ENCODE assay signal across 24 cellular contexts in genomic region chr4:149638073-149638472, GRCh38.
DNase-seq lines count a peak whose midpoint lies in the region; ATAC-seq, FAIRE-seq and TF ChIP-seq lines count a peak whose summit lies in the region.
"Had no signal": no experiment of that assay in that cellular context is flagged by ENCODE, and none has a peak within 500 bp of the region (broad histone marks: within the 10 kb centered on the region; RNA-seq: fewer than 3 reads in every experiment).

No MANE protein-coding gene starts in this region.

- H2AFZ ChIP-seq in mammary epithelial cell (ENCODE audit: low read depth, low read length) = no peak overlapping the region

- no peaks in the 10 kb centered on the region for H3K79me2 ChIP-seq in mammary epithelial cell (ENCODE audit: insufficient read depth, low read length)

- intact Hi-C loops in mammary epithelial cell (cut with micrococcal nuclease) = no loop called here

- no peak overlapping the region for H3K27ac Mint-ChIP-seq in activated CD4-positive, alpha-beta memory T cell treated with anti-CD3 and anti-CD28 coated beads, Interleukin-2, amount 10 ng/mL, durations not matched to agents 7 days and 5 days
- no peak overlapping the region for H3K27ac Mint-ChIP-seq in activated T-cell treated with anti-CD3 and anti-CD28 coated beads, Interleukin-2, amount 50 U/mL, for 24 hours
- H3K27ac Mint-ChIP-seq: activated CD4-positive, alpha-beta T cell treated with anti-CD3 and anti-CD28 coated beads, Interleukin-2, amount 10 ng/mL, durations not matched to agents 24 days and 14 days; dendritic cell treated with granulocyte-macrophage colony-stimulating factor and Interleukin-4, amounts not matched to agents 40 ng/mL and 50 ng/mL, for 4 days; natural killer cell treated with Interleukin-12 subunit alpha and Interleukin-12 subunit beta and Interleukin-15 and Interleukin-18, amount 100 ng/mL, for 72 hours; stimulated activated naive CD8-positive, alpha-beta T cell treated with anti-CD3 and anti-CD28 coated beads, Interleukin-15, Interleukin-2, amounts not matched to agents 100 ng/mL and 50 ng/mL, for 24 hours had no signal

- no peaks in the 10 kb centered on the region for H3K4me1 Mint-ChIP-seq in activated CD4-positive, alpha-beta memory T cell treated with anti-CD3 and anti-CD28 coated beads, Interleukin-2, amount 10 ng/mL, durations not matched to agents 7 days and 5 days
- no peaks in the 10 kb centered on the region for H3K4me1 Mint-ChIP-seq in activated T-cell treated with anti-CD3 and anti-CD28 coated beads, Interleukin-2, amount 50 U/mL, for 24 hours (ENCODE audit: low read depth)
- H3K4me1 Mint-ChIP-seq: activated CD4-positive, alpha-beta T cell treated with anti-CD3 and anti-CD28 coated beads, Interleukin-2, amount 10 ng/mL, durations not matched to agents 24 days and 14 days had no signal

- WGBS in mammary epithelial cell (ENCODE audit: low coverage, missing lambda C conversion rate) = 63% methylated on average over 1 of the region's 1 CpG

- H4K20me1 ChIP-seq in mammary epithelial cell (ENCODE audit: insufficient read depth, low read length) = no peaks in the 10 kb centered on the region

- CTCF ChIA-PET in mammary epithelial cell (lab: Charles Lee; ENCODE audit: low non-redundant PET) = no interaction called here
- CTCF ChIA-PET in activated CD4-positive, alpha-beta memory T cell treated with anti-CD3 and anti-CD28 coated beads, Interleukin-2, amount 10 ng/mL, durations not matched to agents 7 days and 5 days (lab: Charles Lee) = no interaction called here

- H3K27ac ChIP-seq in mammary epithelial cell (ENCODE audit: insufficient read depth, low read depth, low read length) = no peak overlapping the region
- H3K27ac ChIP-seq: cardiac muscle cell had no signal

- ATAC-seq in GM19023 (IDR thresholded peaks at IDR 0.05; ENCODE audit: unreplicated experiment) = no peak
- ATAC-seq: left colon; natural killer cell treated with Interleukin-12 subunit alpha and Interleukin-12 subunit beta and Interleukin-15 and Interleukin-18, amount 100 ng/mL, for 72 hours had no signal

- dilution Hi-C loops in mammary epithelial cell (cut with HindIII; ENCODE audit: low sequenced_read_pairs) = no loop called here

- no peaks in the 10 kb centered on the region for H3K36me3 ChIP-seq in mammary epithelial cell (ENCODE audit: insufficient read depth, low read length)
- H3K36me3 ChIP-seq: cardiac muscle cell had no signal

- no peak overlapping the region for H3K4me2 ChIP-seq in mammary epithelial cell (ENCODE audit: insufficient read depth, low read depth, low read length)

- TF ChIP-seq CTCF in mammary epithelial cell (conservative IDR thresholded peaks at IDR 0.05 in 1 of 2, IDR thresholded peaks at IDR 0.05 in 1 of 2; ENCODE audit: extremely low read depth in 1 of 2, insufficient read depth in 1 of 2, low read depth in 1 of 2, low read length in 2 of 2) = no peak

- no peaks in the 10 kb centered on the region for H3K27me3 ChIP-seq in mammary epithelial cell (ENCODE audit: insufficient read depth, low read length)
- H3K27me3 ChIP-seq: cardiac muscle cell had no signal

- H3K4me3 ChIP-seq in mammary epithelial cell (replicated peaks in 1 of 3; ENCODE audit: insufficient read depth in 1 of 3, low read depth in 2 of 3, low read length in 3 of 3) = no peak overlapping the region
- H3K4me3 ChIP-seq: cardiac muscle cell had no signal

- no peak for FAIRE-seq in HTR-8/SVneo (lab: Jason Lieb, UNC)
- FAIRE-seq: frontal cortex, small intestine had no signal

- no peaks in the 10 kb centered on the region for H3K27me3 Mint-ChIP-seq in activated CD4-positive, alpha-beta memory T cell treated with anti-CD3 and anti-CD28 coated beads, Interleukin-2, amount 10 ng/mL, durations not matched to agents 7 days and 5 days
- H3K27me3 Mint-ChIP-seq in activated T-cell treated with anti-CD3 and anti-CD28 coated beads, Interleukin-2, amount 50 U/mL, for 24 hours = no peaks in the 10 kb centered on the region
- H3K27me3 Mint-ChIP-seq: activated CD4-positive, alpha-beta T cell treated with anti-CD3 and anti-CD28 coated beads, Interleukin-2, amount 10 ng/mL, durations not matched to agents 24 days and 14 days; dendritic cell treated with granulocyte-macrophage colony-stimulating factor and Interleukin-4, amounts not matched to agents 40 ng/mL and 50 ng/mL, for 4 days; natural killer cell treated with Interleukin-12 subunit alpha and Interleukin-12 subunit beta and Interleukin-15 and Interleukin-18, amount 100 ng/mL, for 72 hours; stimulated activated naive CD8-positive, alpha-beta T cell treated with anti-CD3 and anti-CD28 coated beads, Interleukin-15, Interleukin-2, amounts not matched to agents 100 ng/mL and 50 ng/mL, for 24 hours had no signal

- no peak overlapping the region for H3K9ac ChIP-seq in mammary epithelial cell (ENCODE audit: insufficient read depth, low read length)

- H3K9me3 ChIP-seq in mammary epithelial cell (replicated peaks; ENCODE audit: insufficient read depth, low read length) = no peaks in the 10 kb centered on the region
- H3K9me3 ChIP-seq: Caco-2 had no signal

- H3K36me3 Mint-ChIP-seq in activated CD4-positive, alpha-beta memory T cell treated with anti-CD3 and anti-CD28 coated beads, Interleukin-2, amount 10 ng/mL, durations not matched to agents 7 days and 5 days (ENCODE audit: low read depth) = no peaks in the 10 kb centered on the region
- H3K36me3 Mint-ChIP-seq in activated T-cell treated with anti-CD3 and anti-CD28 coated beads, Interleukin-2, amount 50 U/mL, for 24 hours (ENCODE audit: low read depth) = no peaks in the 10 kb centered on the region
- H3K36me3 Mint-ChIP-seq: natural killer cell treated with Interleukin-12 subunit alpha and Interleukin-12 subunit beta and Interleukin-15 and Interleukin-18, amount 100 ng/mL, for 72 hours had no signal

- DNase-seq in EL (peak; percentile 76), HTR-8/SVneo (ENCODE audit: insufficient read length, low spot score) (peak; percentile 17), mammary epithelial cell (peak; percentile 78), non-pigmented ciliary epithelial cell (ENCODE audit: low read depth) (peak; percentile 50), D341Med (ENCODE audit: low spot score) (no peak)
- no peak for DNase-seq in activated CD4-positive, alpha-beta memory T cell treated with anti-CD3 and anti-CD28 coated beads, Interleukin-2, amount 10 ng/mL, durations not matched to agents 7 days and 5 days
- no peak for DNase-seq in activated T-cell treated with anti-CD3 and anti-CD28 coated beads, Interleukin-2, amount 50 U/mL, for 24 hours
- DNase-seq: activated CD4-positive, alpha-beta T cell treated with anti-CD3 and anti-CD28 coated beads, Interleukin-2, amount 10 ng/mL, durations not matched to agents 24 days and 14 days; activated CD8-positive, alpha-beta memory T cell treated with anti-CD3 and anti-CD28 coated beads, Interleukin-2, amount 50 U/mL, for 4 hours; AML-193; Caco-2; left colon; NCI-H1694; OCI-M1; SHP77 treated with DMSO at 0.1 percent for 48 hours; small intestine; stimulated activated CD4-positive, alpha-beta T cell treated with anti-CD3 and anti-CD28 coated beads, Interleukin-4, amount 100 ng/mL, for 1 hour; trophoblast cell had no signal

- POLR2A ChIA-PET in activated CD4-positive, alpha-beta memory T cell treated with anti-CD3 and anti-CD28 coated beads, Interleukin-2, amount 10 ng/mL, durations not matched to agents 7 days and 5 days (lab: Charles Lee) = no interaction called here

- H3K4me3 Mint-ChIP-seq in activated CD4-positive, alpha-beta memory T cell treated with anti-CD3 and anti-CD28 coated beads, Interleukin-2, amount 10 ng/mL, durations not matched to agents 7 days and 5 days = no peak overlapping the region
- no peak overlapping the region for H3K4me3 Mint-ChIP-seq in activated T-cell treated with anti-CD3 and anti-CD28 coated beads, Interleukin-2, amount 50 U/mL, for 24 hours
- H3K4me3 Mint-ChIP-seq: activated CD4-positive, alpha-beta T cell treated with anti-CD3 and anti-CD28 coated beads, Interleukin-2, amount 10 ng/mL, durations not matched to agents 24 days and 14 days; dendritic cell treated with granulocyte-macrophage colony-stimulating factor and Interleukin-4, amounts not matched to agents 40 ng/mL and 50 ng/mL, for 4 days; natural killer cell treated with Interleukin-12 subunit alpha and Interleukin-12 subunit beta and Interleukin-15 and Interleukin-18, amount 100 ng/mL, for 72 hours; stimulated activated naive CD8-positive, alpha-beta T cell treated with anti-CD3 and anti-CD28 coated beads, Interleukin-15, Interleukin-2, amounts not matched to agents 100 ng/mL and 50 ng/mL, for 24 hours had no signal

- in situ Hi-C loops in mammary epithelial cell (cut with MboI; ENCODE audit: low sequenced_read_pairs in 2 of 2) = no loop called here

- H3K9me3 Mint-ChIP-seq in activated CD4-positive, alpha-beta memory T cell treated with anti-CD3 and anti-CD28 coated beads, Interleukin-2, amount 10 ng/mL, durations not matched to agents 7 days and 5 days = peaks cover 5% of the 10 kb centered on the region
- H3K9me3 Mint-ChIP-seq in activated T-cell treated with anti-CD3 and anti-CD28 coated beads, Interleukin-2, amount 50 U/mL, for 24 hours = peaks cover 3% of the 10 kb centered on the region
- H3K9me3 Mint-ChIP-seq: activated CD4-positive, alpha-beta T cell treated with anti-CD3 and anti-CD28 coated beads, Interleukin-2, amount 10 ng/mL, durations not matched to agents 24 days and 14 days; dendritic cell treated with granulocyte-macrophage colony-stimulating factor and Interleukin-4, amounts not matched to agents 40 ng/mL and 50 ng/mL, for 4 days had no signal

- no TSS peak for BruUV-seq in mammary epithelial cell (replicated peaks; lab: Mats Ljungman, UMichigan)

- peaks cover 9% of the 10 kb centered on the region for H3K4me1 ChIP-seq in mammary epithelial cell (ENCODE audit: insufficient read depth, low read length)
- H3K4me1 ChIP-seq: Caco-2 had no signal

Comparison
In these comparisons a context has a peak if more than half of its experiments do, and no peak if none do; other contexts are left out.
1. DNase-seq: peak in EL (single experiment), HTR-8/SVneo (single experiment), mammary epithelial cell (single experiment) and non-pigmented ciliary epithelial cell (single experiment); none in D341Med (single experiment), activated CD4-positive, alpha-beta memory T cell treated with anti-CD3 and anti-CD28 coated beads, Interleukin-2, amount 10 ng/mL, durations not matched to agents 7 days and 5 days (single experiment) and activated T-cell treated with anti-CD3 and anti-CD28 coated beads, Interleukin-2, amount 50 U/mL, for 24 hours (single experiment).